12 cellular contexts compared by ENCODE assay signal in the genomic region with DNA sequence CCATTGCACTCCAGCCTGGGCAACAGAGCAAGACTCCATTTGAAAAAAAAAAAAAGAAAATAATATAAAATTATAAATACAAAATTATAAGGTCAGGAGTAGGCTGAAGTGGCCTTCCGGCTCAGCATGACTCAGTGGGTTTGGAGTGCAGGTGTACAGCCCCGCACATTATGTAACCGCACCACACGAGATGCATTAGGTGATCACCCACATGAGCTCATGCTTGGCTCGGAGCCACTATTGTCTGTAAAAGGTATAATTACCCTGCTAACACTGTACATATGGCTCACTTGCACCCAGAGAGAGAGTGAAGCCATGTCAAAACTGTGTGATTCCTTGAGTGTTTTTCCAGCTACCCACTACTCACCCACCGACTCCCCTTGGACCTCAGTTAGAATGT.
"Had no signal": no experiment of that assay in that cellular context is flagged by ENCODE, and none has a peak within 500 bp of the region (broad histone marks: within the 10 kb centered on the region; RNA-seq: fewer than 3 reads in every experiment).

No MANE protein-coding gene starts in this region.

- DNase-seq: activated CD4-positive, alpha-beta T cell treated with anti-CD3 and anti-CD28 coated beads, Interleukin-2, amount 50 U/mL, for 4 hours; activated gamma-delta T cell; dermis blood vessel endothelial cell; effector memory CD4-positive, alpha-beta T cell; foreskin melanocyte; glutamatergic neuron; hippocampal formation; lower lobe of right lung; sigmoid colon; stimulated activated CD4-positive, alpha-beta T cell treated with anti-CD3 and anti-CD28 coated beads, Interleukin-4, amount 100 ng/mL, for 24 hours; testis had no signal

- H3K4me3 ChIP-seq: cardiac muscle cell, lower lobe of right lung, sigmoid colon, testis had no signal
